Comparison of ENCODE assay signal across 9 cellular contexts in genomic region chr5:171999877-172000276, GRCh38. TPM values are rescaled to one million over a fixed set of nuclear protein-coding genes. Genes with fewer than 3 reads are reported as not detected.
A peak's percentile ranks its signal among the peaks of the same experiment; 100 is the strongest.
DNase-seq lines count a peak whose midpoint lies in the region; ATAC-seq and TF ChIP-seq lines count a peak whose summit lies in the region.
"Had no signal": no experiment of that assay in that cellular context is flagged by ENCODE, and none has a peak within 500 bp of the region (broad histone marks: within the 10 kb centered on the region; RNA-seq: fewer than 3 reads in every experiment).

No MANE protein-coding gene starts in this region.

- H3K27ac Mint-ChIP-seq in activated CD4-positive, alpha-beta memory T cell treated with anti-CD3 and anti-CD28 coated beads, Interleukin-2, amount 10 ng/mL, durations not matched to agents 7 days and 5 days, result no peak overlapping the region

- no peaks in the 10 kb centered on the region for H3K9me3 Mint-ChIP-seq in activated CD4-positive, alpha-beta memory T cell treated with anti-CD3 and anti-CD28 coated beads, Interleukin-2, amount 10 ng/mL, durations not matched to agents 7 days and 5 days

- no peak overlapping the region for H3K4me3 Mint-ChIP-seq in activated CD4-positive, alpha-beta memory T cell treated with anti-CD3 and anti-CD28 coated beads, Interleukin-2, amount 10 ng/mL, durations not matched to agents 7 days and 5 days

- H3K4me3 ChIP-seq in mucosa of descending colon, result no peak overlapping the region
- H3K4me3 ChIP-seq: SJSA1 had no signal

- no peaks in the 10 kb centered on the region for H3K9me3 ChIP-seq in mucosa of descending colon
- H3K9me3 ChIP-seq: SJSA1 had no signal

- H3K4me1 ChIP-seq in mucosa of descending colon (ENCODE audit: low read depth), result peaks cover 21% of the 10 kb centered on the region

- peaks cover 41% of the 10 kb centered on the region for H3K36me3 Mint-ChIP-seq in activated CD4-positive, alpha-beta memory T cell treated with anti-CD3 and anti-CD28 coated beads, Interleukin-2, amount 10 ng/mL, durations not matched to agents 7 days and 5 days (ENCODE audit: low read depth)

- peak; percentile 68 for DNase-seq in NCI-H69 (lab: John Stamatoyannopoulos, UW)
- DNase-seq in mucosa of descending colon, result no peak
- no peak for DNase-seq in activated CD4-positive, alpha-beta memory T cell treated with anti-CD3 and anti-CD28 coated beads, Interleukin-2, amount 10 ng/mL, durations not matched to agents 7 days and 5 days
- DNase-seq in 8988T, result no peak

- POLR2A ChIA-PET in activated CD4-positive, alpha-beta memory T cell treated with anti-CD3 and anti-CD28 coated beads, Interleukin-2, amount 10 ng/mL, durations not matched to agents 7 days and 5 days (lab: Charles Lee), result no interaction called here

- peaks cover 44% of the 10 kb centered on the region for H3K4me1 Mint-ChIP-seq in activated CD4-positive, alpha-beta memory T cell treated with anti-CD3 and anti-CD28 coated beads, Interleukin-2, amount 10 ng/mL, durations not matched to agents 7 days and 5 days

- TF ChIP-seq CTCF in mucosa of descending colon (IDR thresholded peaks at IDR 0.05), result no peak

- H3K27me3 Mint-ChIP-seq in activated CD4-positive, alpha-beta memory T cell treated with anti-CD3 and anti-CD28 coated beads, Interleukin-2, amount 10 ng/mL, durations not matched to agents 7 days and 5 days, result no peaks in the 10 kb centered on the region

- intact Hi-C loops in mucosa of descending colon (cut with DNase I, micrococcal nuclease), result no loop called here

- peak; percentile 60 for ATAC-seq in GM18868 (IDR thresholded peaks at IDR 0.05; ENCODE audit: unreplicated experiment)
- peak; percentile 50 for ATAC-seq in HG02798 (IDR thresholded peaks at IDR 0.05; ENCODE audit: poor library complexity, unreplicated experiment)
- ATAC-seq in mucosa of descending colon, result peak; percentile 40
- ATAC-seq in GM18909 (IDR thresholded peaks at IDR 0.05; ENCODE audit: poor library complexity, unreplicated experiment), result no peak
- ATAC-seq in HG02571 (IDR thresholded peaks at IDR 0.05; ENCODE audit: unreplicated experiment), result no peak

- H3K36me3 ChIP-seq in mucosa of descending colon (ENCODE audit: low read depth), result no peaks in the 10 kb centered on the region

- CTCF ChIA-PET in activated CD4-positive, alpha-beta memory T cell treated with anti-CD3 and anti-CD28 coated beads, Interleukin-2, amount 10 ng/mL, durations not matched to agents 7 days and 5 days (lab: Charles Lee), result interaction anchor here (0.6 to 1.5 kb wide), 2 partner anchors 88 to 1059 kb away, joined by 3 to 6 read pairs; no protein-coding TSS in a partner anchor

RNA-seq across cellular contexts. Expression of gene FBXW11, which starts 6.6 kb away (rescaled TPM):
- total RNA-seq in mucosa of descending colon, result 10 to 100 TPM; 37.2 to 50.2 (median 39.5) TPM
- 10 to 100 TPM; 37.4 to 38.8 TPM for total RNA-seq in activated CD4-positive, alpha-beta memory T cell treated with anti-CD3 and anti-CD28 coated beads, Interleukin-2, amount 10 ng/mL, durations not matched to agents 7 days and 5 days

Comparison
In these comparisons a context has a peak if more than half of its experiments do, and no peak if none do; other contexts are left out.
1. ATAC-seq: peak in GM18868 (single experiment), HG02798 (single experiment) and mucosa of descending colon (single experiment); none in GM18909 (single experiment) and HG02571 (single experiment).